Comparison of ENCODE assay signal across 8 cellular contexts in genomic region chr11:74492974-74493815, GRCh38. TPM values are rescaled to one million over a fixed set of nuclear protein-coding genes. Genes with fewer than 3 reads are reported as not detected.
DNase-seq lines count a peak whose midpoint lies in the region; ATAC-seq lines count a peak whose summit lies in the region.

TSS of gene LIPT2 (minus strand) at chr11:74493724. CDS start at chr11:74493703, 21 bp downstream.

- H3K4me1 Mint-ChIP-seq in IgD-negative memory B cell: peaks cover 13 to 27% (median 15%) of the 10 kb centered on the region in 3 donors

- ATAC-seq in GM21576 (IDR thresholded peaks at IDR 0.05; ENCODE audit: unreplicated experiment): peak; percentile 92

- H3K9me3 ChIP-seq in esophagus (ENCODE audit: control insufficient read depth in 2 of 2, insufficient read depth in 1 of 2, low read depth in 1 of 2, low read length in 1 of 2) (no peaks in the 10 kb centered on the region), mucosa of rectum (ENCODE audit: control insufficient read depth in 2 of 2, low read length in 2 of 2) (no peaks in the 10 kb centered on the region)

- 0 to 1% methylated on average over 85 to 97 of the region's 97 CpGs for WGBS in esophagus, 2 donors

- peak within 1 kb of the TSS; percentile 89 to 98 for H3K9ac ChIP-seq in mucosa of rectum (ENCODE audit: low read depth in 1 of 2, low read length in 2 of 2)

- H3K27ac Mint-ChIP-seq in IgD-negative memory B cell: peak within 1 kb of the TSS in 2 of 3 donors; percentile 44 to 92

- peak within 1 kb of the TSS; percentile 73 to 94 for H3K4me3 ChIP-seq in esophagus (ENCODE audit: low read depth in 1 of 2, low read length in 2 of 2)
- peak within 1 kb of the TSS; percentile 83 to 86 for H3K4me3 ChIP-seq in mucosa of rectum (ENCODE audit: low read length in 2 of 2)

- H3K27me3 ChIP-seq in esophagus (ENCODE audit: control insufficient read depth in 1 of 2, insufficient read depth in 2 of 2, low read length in 2 of 2) (no peaks in the 10 kb centered on the region), mucosa of rectum (ENCODE audit: control insufficient read depth in 2 of 2, insufficient read depth in 2 of 2, low read length in 2 of 2) (no peaks in the 10 kb centered on the region)

- no peaks in the 10 kb centered on the region for H3K36me3 ChIP-seq in esophagus (ENCODE audit: control insufficient read depth in 2 of 2, insufficient read depth in 2 of 2, low read length in 1 of 2)
- no peaks in the 10 kb centered on the region for H3K36me3 ChIP-seq in mucosa of rectum (ENCODE audit: control insufficient read depth in 2 of 2, insufficient read depth in 2 of 2, low read length in 2 of 2)

- H3K27ac ChIP-seq in esophagus (ENCODE audit: low read depth in 2 of 2, low read length in 1 of 2) (peak within 1 kb of the TSS; percentile 99 to 100), mucosa of rectum (ENCODE audit: low read depth in 2 of 2, low read length in 2 of 2) (peak within 1 kb of the TSS; percentile 99 to 100)

- peak within 1 kb of the TSS; percentile 68 to 96 (median 88) for H3K4me3 Mint-ChIP-seq in IgD-negative memory B cell

- peaks cover 0 to 3% (median 0%) of the 10 kb centered on the region in 3 donors for H3K9me3 Mint-ChIP-seq in IgD-negative memory B cell

- peaks cover 1% of the 10 kb centered on the region for H3K36me3 Mint-ChIP-seq in IgD-negative memory B cell

- no peaks in the 10 kb centered on the region for H3K27me3 Mint-ChIP-seq in IgD-negative memory B cell

- DNase-seq in DMS153 (lab: John Stamatoyannopoulos, UW) (peak; percentile 98), OCI-M1 (lab: John Stamatoyannopoulos, UW) (peak; percentile 100)
- peak; percentile 95 for DNase-seq in activated T-cell treated with anti-CD3 and anti-CD28 coated beads, Interleukin-2, amount 50 U/mL, for 1 hour
- DNase-seq in stimulated activated CD8-positive, alpha-beta memory T cell treated with anti-CD3 and anti-CD28 coated beads, Interleukin-4, amount 100 ng/mL, for 4 hours (ENCODE audit: low read depth in 2 of 2, low spot score in 1 of 2): peak; percentile 90 to 96

- H3K4me1 ChIP-seq in esophagus (ENCODE audit: control insufficient read depth in 2 of 2, insufficient read depth in 2 of 2, low read length in 1 of 2) (peaks cover 0 to 2% of the 10 kb centered on the region in 2 donors), mucosa of rectum (ENCODE audit: control insufficient read depth in 2 of 2, insufficient read depth in 2 of 2, low read length in 2 of 2) (peaks cover 6 to 9% of the 10 kb centered on the region in 2 donors)

RNA-seq across cellular contexts. Expression of gene LIPT2, which starts in this region (rescaled TPM):
- polyA plus RNA-seq in IgD-negative memory B cell: 15.6 TPM
- polyA plus RNA-seq in esophagus: 1 to 10 TPM; 1.5 to 2.5 TPM

Comparison
In these comparisons a context has a peak if more than half of its experiments do, and no peak if none do; other contexts are left out.
1. Peak in every context shown above with its lines: DNase-seq, ATAC-seq, H3K4me3 ChIP-seq and H3K27ac ChIP-seq.